Comparison of ENCODE assay signal across 12 cellular contexts in the genomic region with DNA sequence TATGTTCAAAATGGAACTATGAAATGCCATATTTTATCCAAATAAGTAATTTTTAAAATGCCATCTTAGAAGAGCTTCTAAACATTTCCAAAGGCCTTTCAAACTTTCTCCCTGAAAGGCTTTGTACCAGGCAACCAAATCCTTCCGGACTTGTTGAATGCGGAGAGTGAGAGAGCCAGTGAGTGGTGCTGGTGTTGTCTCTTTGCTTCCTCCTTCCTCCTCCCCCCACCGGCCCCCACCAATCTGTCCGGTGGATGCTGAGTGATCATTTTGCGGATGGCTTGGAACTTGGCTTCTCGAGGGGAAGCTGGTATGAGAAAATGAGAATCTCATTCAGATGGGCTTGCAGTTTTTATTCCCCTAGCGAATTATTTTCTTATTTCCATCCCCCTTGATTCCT.
DNase-seq lines count a peak whose midpoint lies in the region; TF ChIP-seq lines count a peak whose summit lies in the region.
"Had no signal": no experiment of that assay in that cellular context is flagged by ENCODE, and none has a peak within 500 bp of the region (broad histone marks: within the 10 kb centered on the region; RNA-seq: fewer than 3 reads in every experiment).

No MANE protein-coding gene starts in this region.

- H3K4me3 ChIP-seq in ectodermal cell (ENCODE audit: insufficient read depth, low read depth, low read length) = no peak overlapping the region
- peak overlapping the region in 26 of 59 donors; percentile 2 to 43 (median 22) for H3K4me3 ChIP-seq in dorsolateral prefrontal cortex
- H3K4me3 ChIP-seq: spleen had no signal

- no peaks in the 10 kb centered on the region for H3K36me3 Mint-ChIP-seq in nephron progenitor cell (ENCODE audit: low read depth)
- H3K36me3 Mint-ChIP-seq: CD8-positive, alpha-beta memory T cell had no signal

- WGBS in ectodermal cell, 2 experiments = 25 to 42% methylated on average over 4 to 7 of the region's 7 CpGs

- H3K4me3 Mint-ChIP-seq in nephron progenitor cell = peak overlapping the region; percentile 35
- H3K4me3 Mint-ChIP-seq: CD8-positive, alpha-beta memory T cell; IgD-negative memory B cell had no signal

- H3K27me3 ChIP-seq in ectodermal cell (ENCODE audit: control insufficient read depth, insufficient read depth, low read length, poor library complexity, severe bottlenecking) (peaks cover 3% of the 10 kb centered on the region), dorsolateral prefrontal cortex (peaks cover 0 to 31% (median 6%) of the 10 kb centered on the region in 45 donors)

- DNase-seq in Ammon's horn (ENCODE audit: low spot score) = peak; percentile 62
- DNase-seq in LHCN-M2 (ENCODE audit: low read depth) = peak; percentile 92
- peak; percentile 32 for DNase-seq in nephron progenitor cell
- no peak for DNase-seq in dorsolateral prefrontal cortex
- DNase-seq in SKM-1 (lab: John Stamatoyannopoulos, UW; ENCODE audit: unreplicated experiment) = no peak
- no peak for DNase-seq in stimulated activated CD8-positive, alpha-beta memory T cell treated with anti-CD3 and anti-CD28 coated beads, Interleukin-4, amount 100 ng/mL, for 48 hours
- DNase-seq in activated CD8-positive, alpha-beta memory T cell treated with anti-CD3 and anti-CD28 coated beads, Interleukin-2, amount 50 U/mL, for 4 hours = no peak
- DNase-seq: activated CD4-positive, alpha-beta T cell treated with anti-CD3 and anti-CD28 coated beads, Interleukin-2, amount 50 U/mL, for 4 hours; CD8-positive, alpha-beta memory T cell; spleen had no signal

- peak overlapping the region; percentile 37 for H3K27ac ChIP-seq in ectodermal cell (ENCODE audit: insufficient read depth, low read depth, low read length, poor library complexity, severe bottlenecking)
- peak overlapping the region in 16 of 59 donors; percentile 1 to 66 (median 26) for H3K27ac ChIP-seq in dorsolateral prefrontal cortex
- H3K27ac ChIP-seq: spleen had no signal

- no peak overlapping the region for H3K27ac Mint-ChIP-seq in nephron progenitor cell
- H3K27ac Mint-ChIP-seq: CD8-positive, alpha-beta memory T cell; IgD-negative memory B cell had no signal

- intact Hi-C loops in dorsolateral prefrontal cortex (cut with DNase I) = no loop called here

- no peaks in the 10 kb centered on the region for H3K36me3 ChIP-seq in ectodermal cell (ENCODE audit: control insufficient read depth, insufficient read depth, low read length)
- H3K36me3 ChIP-seq: spleen had no signal

- H3K4me1 ChIP-seq in ectodermal cell (ENCODE audit: control insufficient read depth, insufficient read depth, low read length) = peaks cover 27% of the 10 kb centered on the region

- peaks cover 54% of the 10 kb centered on the region for H3K4me1 Mint-ChIP-seq in nephron progenitor cell

- H3K27me3 Mint-ChIP-seq in nephron progenitor cell (ENCODE audit: low read depth, poor library complexity) = peaks cover 65% of the 10 kb centered on the region

- TF ChIP-seq CTCF in nephron progenitor cell (IDR thresholded peaks at IDR 0.05) = no peak
- no peak for TF ChIP-seq CTCF in dorsolateral prefrontal cortex (IDR thresholded peaks at IDR 0.05 in 54 of 56, conservative IDR thresholded peaks at IDR 0.05 in 2 of 56; ENCODE audit: low read depth in 1 of 56, partially characterized antibody in 56 of 56)

- H3K9me3 Mint-ChIP-seq in nephron progenitor cell = peaks cover 18% of the 10 kb centered on the region

- H3K9me3 ChIP-seq in ectodermal cell (ENCODE audit: control insufficient read depth, low read length) = no peaks in the 10 kb centered on the region

Comparison
In these comparisons a context has a peak if more than half of its experiments do, and no peak if none do; other contexts are left out.
1. DNase-seq: peak in Ammon's horn (single experiment), LHCN-M2 (single experiment) and nephron progenitor cell (single experiment); none in dorsolateral prefrontal cortex (0 of 10), SKM-1 (single experiment), stimulated activated CD8-positive, alpha-beta memory T cell treated with anti-CD3 and anti-CD28 coated beads, Interleukin-4, amount 100 ng/mL, for 48 hours (single experiment) and activated CD8-positive, alpha-beta memory T cell treated with anti-CD3 and anti-CD28 coated beads, Interleukin-2, amount 50 U/mL, for 4 hours (single experiment).